8 cellular contexts compared by ENCODE assay signal in the genomic region with DNA sequence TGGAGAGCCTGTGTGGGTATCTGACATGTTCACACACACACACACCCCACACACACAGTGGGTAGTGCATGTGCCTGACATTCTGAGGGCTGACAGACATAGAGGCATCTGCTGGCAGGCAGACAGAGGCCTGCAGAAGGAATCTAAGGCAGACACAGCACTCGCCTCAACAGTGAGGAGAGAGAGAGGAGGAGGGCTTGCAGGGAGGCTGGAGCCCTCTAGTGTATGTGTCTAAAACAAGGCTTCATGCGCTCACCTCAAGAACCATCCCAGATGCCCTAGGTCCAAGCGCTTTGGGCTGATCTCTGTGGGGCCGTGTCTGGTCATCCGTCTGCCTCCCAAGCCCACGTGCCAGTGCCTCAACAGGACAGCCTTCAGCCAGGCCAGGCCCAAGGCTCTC.
DNase-seq lines count a peak whose midpoint lies in the region; ATAC-seq and TF ChIP-seq lines count a peak whose summit lies in the region.
"Not testable (repeated sequence)": the region's sequence is repeated elsewhere in the genome, so short reads cannot be mapped to it uniquely, and the experiment has no call there.

No MANE protein-coding gene starts in this region.

- H4K5ac ChIP-seq in IMR-90 (ENCODE audit: low read depth, low read length): not testable (repeated sequence)

- TF ChIP-seq RAD21 in IMR-90 (IDR thresholded peaks at IDR 0.05; ENCODE audit: low read length): peak; percentile 37

- dilution Hi-C loops in IMR-90 (cut with HindIII; ENCODE audit: low sequenced_read_pairs, unreplicated experiment): not testable (repeated sequence)

- H2BK120ac ChIP-seq in IMR-90 (ENCODE audit: low read depth, low read length): not testable (repeated sequence)

- H4K91ac ChIP-seq in IMR-90 (ENCODE audit: insufficient read depth, low read depth, low read length): not testable (repeated sequence)

- H3K27me3 Mint-ChIP-seq in activated T-cell treated with anti-CD3 and anti-CD28 coated beads, Interleukin-2, amount 50 U/mL, for 4 hours (ENCODE audit: low read depth): not testable (repeated sequence)

- not testable (repeated sequence) for H3K18ac ChIP-seq in IMR-90 (ENCODE audit: low read depth, low read length)

- H3K9ac ChIP-seq in IMR-90 (ENCODE audit: low read depth, low read length): not testable (repeated sequence)

- H3K14ac ChIP-seq in IMR-90 (replicated peaks; ENCODE audit: low read depth, low read length): not testable (repeated sequence)

- H3K9me1 ChIP-seq in IMR-90 (ENCODE audit: insufficient read depth, low read length): not testable (repeated sequence)

- TF ChIP-seq CTCF in AG04449 (IDR thresholded peaks at IDR 0.05; ENCODE audit: insufficient read depth, low read length, missing control alignments) (peak; percentile 26), IMR-90 (conservative IDR thresholded peaks at IDR 0.05; ENCODE audit: low read depth, low read length) (peak; percentile 30), epithelial cell of proximal tubule (conservative IDR thresholded peaks at IDR 0.05; ENCODE audit: low read depth, low read length) (peak; percentile 37), kidney epithelial cell (IDR thresholded peaks at IDR 0.05; ENCODE audit: insufficient read depth, low read length, poor library complexity, severe bottlenecking) (peak; percentile 30)
- not testable (repeated sequence) for TF ChIP-seq CTCF in gastrocnemius medialis (IDR thresholded peaks at IDR 0.05 in 4 of 5, conservative IDR thresholded peaks at IDR 0.05 in 1 of 5)

- not testable (repeated sequence) for H3K27me3 ChIP-seq in IMR-90 (ENCODE audit: control insufficient read depth, insufficient read depth, low read length); kidney epithelial cell (ENCODE audit: control insufficient read depth, insufficient read depth, low read length); gastrocnemius medialis

- H2AK9ac ChIP-seq in IMR-90 (replicated peaks; ENCODE audit: low read depth, low read length, poor library complexity): not testable (repeated sequence)

- not testable (repeated sequence) for H3K4me3 ChIP-seq in AG04449 (ENCODE audit: low read depth, low read length); IMR-90 (ENCODE audit: insufficient read depth, low read depth, low read length); epithelial cell of proximal tubule (ENCODE audit: low read depth, low read length); kidney epithelial cell (ENCODE audit: low read depth, low read length); gastrocnemius medialis

- H3K79me1 ChIP-seq in IMR-90 (ENCODE audit: low read depth in 1 of 2, low read length in 2 of 2): not testable (repeated sequence)

- H3K4me1 ChIP-seq in IMR-90 (ENCODE audit: control insufficient read depth, insufficient read depth, low read length); gastrocnemius medialis: not testable (repeated sequence)

- H3K4me2 ChIP-seq in IMR-90 (ENCODE audit: low read depth, low read length): not testable (repeated sequence)

- POLR2A ChIA-PET in AG04449 (lab: Yijun Ruan, JAX); IMR-90 (lab: Charles Lee; ENCODE audit: unreplicated experiment): not testable (repeated sequence)

- not testable (repeated sequence) for H2BK20ac ChIP-seq in IMR-90 (ENCODE audit: low read depth, low read length)

- H3K56ac ChIP-seq in IMR-90 (ENCODE audit: extremely low read depth, insufficient read depth, low read length): not testable (repeated sequence)

- H2BK5ac ChIP-seq in IMR-90 (ENCODE audit: low read depth, low read length, poor library complexity, severe bottlenecking): not testable (repeated sequence)

- not testable (repeated sequence) for H3K9me3 ChIP-seq in IMR-90 (ENCODE audit: control insufficient read depth, insufficient read depth, low read length); gastrocnemius medialis

- H3K9me3 Mint-ChIP-seq in activated T-cell treated with anti-CD3 and anti-CD28 coated beads, Interleukin-2, amount 50 U/mL, for 4 hours: not testable (repeated sequence)

- H3K36me3 Mint-ChIP-seq in activated T-cell treated with anti-CD3 and anti-CD28 coated beads, Interleukin-2, amount 50 U/mL, for 4 hours (ENCODE audit: insufficient read depth): not testable (repeated sequence)

- H4K8ac ChIP-seq in IMR-90 (ENCODE audit: low read depth in 2 of 2, low read length in 2 of 2): not testable (repeated sequence)

- H2AK5ac ChIP-seq in IMR-90 (ENCODE audit: low read depth, low read length): not testable (repeated sequence)

- no CpG with 5 or more reads among the region's 6 CpGs for WGBS in IMR-90 (ENCODE audit: extremely low coverage in 2 of 2, insufficient read length in 1 of 2), 2 experiments

- in situ Hi-C loops in IMR-90 (cut with MboI; ENCODE audit: low sequenced_read_pairs); gastrocnemius medialis (cut with MboI; ENCODE audit: low sequenced_read_pairs in 4 of 4): not testable (repeated sequence)

- not testable (repeated sequence) for H3K36me3 ChIP-seq in IMR-90 (ENCODE audit: control insufficient read depth, insufficient read depth, low read length); kidney epithelial cell (ENCODE audit: control insufficient read depth, insufficient read depth, low read length); gastrocnemius medialis

- BruUV-seq in IMR-90 (replicated peaks; lab: Mats Ljungman, UMichigan): not testable (repeated sequence)

- not testable (repeated sequence) for H2AFZ ChIP-seq in IMR-90 (replicated peaks; ENCODE audit: low read length, poor library complexity)

- intact Hi-C loops in IMR-90 (cut with micrococcal nuclease); gastrocnemius medialis (cut with DNase I; ENCODE audit: low total_unique reads): not testable (repeated sequence)

- not testable (repeated sequence) for DNase-seq in AG04449 (ENCODE audit: low read depth, low spot score); activated T-cell treated with anti-CD3 and anti-CD28 coated beads, Interleukin-2, amount 50 U/mL, for 4 hours; epithelial cell of proximal tubule (ENCODE audit: low read depth); kidney epithelial cell (ENCODE audit: low read depth); gastrocnemius medialis
- DNase-seq in IMR-90: peak; percentile 40
- DNase-seq in RPMI7951 (ENCODE audit: low read depth): peak; percentile 40

- H3K23ac ChIP-seq in IMR-90 (ENCODE audit: low read depth, low read length): not testable (repeated sequence)

- H2BK15ac ChIP-seq in IMR-90 (ENCODE audit: low read depth, low read length): not testable (repeated sequence)

- not testable (repeated sequence) for H3K4me1 Mint-ChIP-seq in activated T-cell treated with anti-CD3 and anti-CD28 coated beads, Interleukin-2, amount 50 U/mL, for 4 hours (ENCODE audit: low read depth)

- H4K20me1 ChIP-seq in IMR-90 (ENCODE audit: insufficient read depth, low read length): not testable (repeated sequence)

- not testable (repeated sequence) for H3K27ac ChIP-seq in IMR-90 (ENCODE audit: insufficient read depth, low read length); gastrocnemius medialis

- ATAC-seq in GM18498 (IDR thresholded peaks at IDR 0.05; ENCODE audit: unreplicated experiment) (peak; percentile 64), IMR-90 (ENCODE audit: low read depth) (peak; percentile 97), gastrocnemius medialis (peak; percentile 19 to 35)
- ATAC-seq in activated T-cell treated with anti-CD3 and anti-CD28 coated beads, Interleukin-2, amount 50 U/mL, for 4 hours: peak; percentile 36 to 60

- not testable (repeated sequence) for TF ChIP-seq POLR2A in IMR-90 (IDR thresholded peaks at IDR 0.05; ENCODE audit: low read depth, low read length); gastrocnemius medialis (IDR thresholded peaks at IDR 0.05)

- not testable (repeated sequence) for H3K4me3 Mint-ChIP-seq in activated T-cell treated with anti-CD3 and anti-CD28 coated beads, Interleukin-2, amount 50 U/mL, for 4 hours

- CTCF ChIA-PET in AG04449 (lab: Yijun Ruan, JAX); IMR-90 (lab: Yijun Ruan, JAX): not testable (repeated sequence)

- not testable (repeated sequence) for H3K4ac ChIP-seq in IMR-90 (ENCODE audit: low read depth, low read length)

TF ChIP-seq in IMR-90, 13 proteins besides CTCF, POLR2A, EP300 and RAD21:
- peak; percentile 13; the same call in 1 of the 2 replicates for TF ChIP-seq SMC3 (IDR thresholded peaks at IDR 0.05; ENCODE audit: low read depth, low read length)

Comparison
In these comparisons a context has a peak if more than half of its experiments do, and no peak if none do; other contexts are left out.
1. ATAC-seq: peak in every context shown above with its lines; median percentile 97 in IMR-90; 64 in GM18498; 48 in activated T-cell treated with anti-CD3 and anti-CD28 coated beads, Interleukin-2, amount 50 U/mL, for 4 hours; 27 in gastrocnemius medialis.